In genomic region chr6:117483645-117484016, GRCh38 we compare ENCODE assay signal across 8 cellular contexts. TPM values are rescaled to one million over a fixed set of nuclear protein-coding genes. Genes with fewer than 3 reads are reported as not detected.
DNase-seq lines count a peak whose midpoint lies in the region; ATAC-seq, FAIRE-seq and TF ChIP-seq lines count a peak whose summit lies in the region.

No MANE protein-coding gene starts in this region.

- POLR2A ChIA-PET in AG04449 (lab: Yijun Ruan, JAX), result interaction anchor here (0.7 to 1.9 kb wide), 5 partner anchors 9 to 119 kb away, joined by 3 to 6 read pairs (median 5); partner anchors contain the start of gene GOPC
- POLR2A ChIA-PET in WTC11 (lab: Charles Lee), result interaction anchor here (1.1 kb wide), 1 partner anchor 9 kb away, joined by 4 read pairs; no protein-coding TSS in a partner anchor

- CTCF ChIA-PET in AG04449 (lab: Yijun Ruan, JAX), result interaction anchor here (0.9 to 1.3 kb wide), 4 partner anchors 10 to 72 kb away, joined by 3 to 5 read pairs (median 4); no protein-coding TSS in a partner anchor
- CTCF ChIA-PET in WTC11 (lab: Charles Lee), result interaction anchor here (1.0 to 1.7 kb wide), 6 partner anchors 34 to 357 kb away, joined by 3 to 11 read pairs (median 3); no protein-coding TSS in a partner anchor

- H3K36me3 ChIP-seq in heart left ventricle, result no peaks in the 10 kb centered on the region

- ATAC-seq in WTC11 (0 out of 2 replicates have a peak, but pooled peaks have one; percentile 0), heart left ventricle (peak in 2 of 4 donors; percentile 29 to 51), sciatic nerve (peak; percentile 16), GM18519 (IDR thresholded peaks at IDR 0.05; ENCODE audit: low FRiP score, unreplicated experiment) (no peak)

- TF ChIP-seq CTCF in AG04449 (IDR thresholded peaks at IDR 0.05; ENCODE audit: insufficient read depth, low read length, missing control alignments), result no peak
- TF ChIP-seq CTCF in WTC11 (IDR thresholded peaks at IDR 0.05), result no peak
- TF ChIP-seq CTCF in heart left ventricle (IDR thresholded peaks at IDR 0.05), result no peak

- H3K27me3 Mint-ChIP-seq in WTC11 (ENCODE audit: low read depth), result peaks cover 24% of the 10 kb centered on the region

- H3K9me3 Mint-ChIP-seq in WTC11, result peaks cover 18% of the 10 kb centered on the region

- intact Hi-C loops in heart left ventricle (cut with DNase I) (loop anchor here in 5 of 10 donors (2.0 to 10.0 kb wide), 5 partner anchors 64 to 1171 kb away; partner anchors contain the start of genes CEP85L (in 1 of the 5) and GOPC (in 1 of the 5)), sciatic nerve (cut with DNase I) (no loop called here)

- peaks cover 18% of the 10 kb centered on the region for H3K36me3 Mint-ChIP-seq in WTC11

- no peak for DNase-seq in AG04449 (ENCODE audit: low read depth, low spot score)
- no peak for DNase-seq in GM18507 (ENCODE audit: extremely low spot score, insufficient read length, low read depth)
- DNase-seq in M059J (ENCODE audit: low read depth), result peak; percentile 42
- DNase-seq in WTC11 (ENCODE audit: low spot score), result no peak
- no peak for DNase-seq in heart left ventricle
- DNase-seq in sciatic nerve (ENCODE audit: low spot score), result no peak
- no peak for DNase-seq in activated CD4-positive, CD25-positive, alpha-beta regulatory T cell treated with anti-CD3 and anti-CD28 coated beads, Interleukin-2, amount 50 U/mL, for 72 hours

- H3K9me3 ChIP-seq in heart left ventricle, result no peaks in the 10 kb centered on the region

- peak overlapping the region; percentile 87 for H3K4me3 Mint-ChIP-seq in WTC11

- FAIRE-seq in GM18507 (lab: Jason Lieb, UNC), result peak; percentile 54

- peaks cover 0 to 5% (median 0%) of the 10 kb centered on the region in 9 donors for H3K27me3 ChIP-seq in heart left ventricle

- H3K4me1 ChIP-seq in heart left ventricle, result peaks cover 0 to 32% (median 15%) of the 10 kb centered on the region in 12 donors

- TF ChIP-seq POLR2A in heart left ventricle (IDR thresholded peaks at IDR 0.05), result no peak

- peaks cover 37% of the 10 kb centered on the region for H3K4me1 Mint-ChIP-seq in WTC11

- 0 to 3% (median 2%) methylated on average over 7 of the region's 7 CpGs for WGBS in heart left ventricle, 4 donors

- peak overlapping the region; percentile 81 for H3K4me3 ChIP-seq in AG04449 (ENCODE audit: low read depth, low read length)
- H3K4me3 ChIP-seq in heart left ventricle, result peak overlapping the region; percentile 62 to 88 (median 78)

- peak overlapping the region; percentile 74; the same call in 1 of the 2 replicates for H3K27ac Mint-ChIP-seq in WTC11

- H3K27ac ChIP-seq in heart left ventricle, result peak overlapping the region; percentile 19 to 92 (median 84)

TF ChIP-seq in WTC11, 78 proteins besides CTCF, POLR2A, EP300 and RAD21 (continues in another document):
- TF ChIP-seq SOX15 (CRISPR knock-in tag; IDR thresholded peaks at IDR 0.05), result no peak
- no peak for TF ChIP-seq ATF2 (CRISPR knock-in tag; IDR thresholded peaks at IDR 0.05; ENCODE audit: borderline replicate concordance, low read depth)
- TF ChIP-seq AR (CRISPR knock-in tag; IDR thresholded peaks at IDR 0.05), result no peak
- TF ChIP-seq NFYB (CRISPR knock-in tag; conservative IDR thresholded peaks at IDR 0.05; ENCODE audit: low read depth), result no peak
- TF ChIP-seq ZNF317 (CRISPR knock-in tag; IDR thresholded peaks at IDR 0.05; ENCODE audit: borderline replicate concordance, low read depth), result no peak
- no peak for TF ChIP-seq ZSCAN18 (CRISPR knock-in tag; IDR thresholded peaks at IDR 0.05)
- TF ChIP-seq NR2C2 (CRISPR knock-in tag; IDR thresholded peaks at IDR 0.05), result no peak
- no peak for TF ChIP-seq TCF7 (CRISPR knock-in tag; IDR thresholded peaks at IDR 0.05; ENCODE audit: low read depth)
- TF ChIP-seq ZMAT4 (CRISPR knock-in tag; IDR thresholded peaks at IDR 0.05), result no peak
- TF ChIP-seq GTF2I (CRISPR knock-in tag; conservative IDR thresholded peaks at IDR 0.05), result no peak
- TF ChIP-seq ESRRA (CRISPR knock-in tag; IDR thresholded peaks at IDR 0.05; ENCODE audit: borderline replicate concordance), result no peak
- no peak for TF ChIP-seq MYBL2 (CRISPR knock-in tag; IDR thresholded peaks at IDR 0.05)
- TF ChIP-seq MAX (CRISPR knock-in tag; IDR thresholded peaks at IDR 0.05), result no peak

RNA-seq across cellular contexts. Expression of gene DCBLD1, which starts 1.2 kb away (rescaled TPM):
- total RNA-seq in M059J (2014; rRNA removed; shearing (Covaris generic)), result 39.3 and 51.6 TPM in 2 replicates
- total RNA-seq in WTC11 (2021) (9.6 to 11.2 TPM (median 10.6 TPM) in 3 replicates), heart left ventricle (10 to 100 TPM in 1 of 9 donors, 1 to 10 TPM in 8; 3.1 to 11.4 (median 4.1) TPM), sciatic nerve (13.6 TPM)
- 1 to 10 TPM; 2.9 to 3.5 TPM for polyA plus RNA-seq in heart left ventricle

RNA-seq across cellular contexts. Expression of gene ROS1, which starts 57.9 kb away (rescaled TPM):
- total RNA-seq in M059J (2014; rRNA removed; shearing (Covaris generic)), result 2.3 and 5.2 TPM in 2 replicates
- total RNA-seq in WTC11 (2021) (0.02 to 0.05 TPM (median 0.05 TPM) in 3 replicates), heart left ventricle (under 1 TPM in 3 of 9 donors, not detected in 6; 0.04 to 0.07 (median 0.06) TPM), sciatic nerve (0.04 TPM)
- polyA plus RNA-seq in heart left ventricle, result under 1 TPM in 1 of 2 donors, not detected in 1; 0.01 TPM
